Comparison of ENCODE assay signal across 1 cellular context in genomic region chr19:10061717-10062310, GRCh38.
A peak's percentile ranks its signal among the peaks of the same experiment; 100 is the strongest.
TF ChIP-seq lines count a peak whose summit lies in the region.

No MANE protein-coding gene starts in this region.

TF ChIP-seq in K562, 482 proteins besides CTCF, POLR2A, EP300 and RAD21 (continued from another document):
- TF ChIP-seq, protein P1, sequence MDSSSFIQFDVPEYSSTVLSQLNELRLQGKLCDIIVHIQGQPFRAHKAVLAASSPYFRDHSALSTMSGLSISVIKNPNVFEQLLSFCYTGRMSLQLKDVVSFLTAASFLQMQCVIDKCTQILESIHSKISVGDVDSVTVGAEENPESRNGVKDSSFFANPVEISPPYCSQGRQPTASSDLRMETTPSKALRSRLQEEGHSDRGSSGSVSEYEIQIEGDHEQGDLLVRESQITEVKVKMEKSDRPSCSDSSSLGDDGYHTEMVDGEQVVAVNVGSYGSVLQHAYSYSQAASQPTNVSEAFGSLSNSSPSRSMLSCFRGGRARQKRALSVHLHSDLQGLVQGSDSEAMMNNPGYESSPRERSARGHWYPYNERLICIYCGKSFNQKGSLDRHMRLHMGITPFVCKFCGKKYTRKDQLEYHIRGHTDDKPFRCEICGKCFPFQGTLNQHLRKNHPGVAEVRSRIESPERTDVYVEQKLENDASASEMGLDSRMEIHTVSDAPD (CRISPR knock-in tag; IDR thresholded peaks at IDR 0.05), result no peak
- TF ChIP-seq PRMT5 (CRISPR knock-in tag; IDR thresholded peaks at IDR 0.05) (peak; percentile 94), MXI1 (IDR thresholded peaks at IDR 0.05; ENCODE audit: low read depth, low read length) (peak; percentile 49; the same call in 1 of the 2 replicates), EHMT2 (IDR thresholded peaks at IDR 0.05) (peak; percentile 98), ZNF707 (CRISPR knock-in tag; conservative IDR thresholded peaks at IDR 0.05) (no peak), NR3C1 (CRISPR knock-in tag; IDR thresholded peaks at IDR 0.05) (peak; percentile 89)
TF ChIP-seq in K562: peak in this region for 40.
